Comparison of ENCODE assay signal across 23 cellular contexts in the genomic region with DNA sequence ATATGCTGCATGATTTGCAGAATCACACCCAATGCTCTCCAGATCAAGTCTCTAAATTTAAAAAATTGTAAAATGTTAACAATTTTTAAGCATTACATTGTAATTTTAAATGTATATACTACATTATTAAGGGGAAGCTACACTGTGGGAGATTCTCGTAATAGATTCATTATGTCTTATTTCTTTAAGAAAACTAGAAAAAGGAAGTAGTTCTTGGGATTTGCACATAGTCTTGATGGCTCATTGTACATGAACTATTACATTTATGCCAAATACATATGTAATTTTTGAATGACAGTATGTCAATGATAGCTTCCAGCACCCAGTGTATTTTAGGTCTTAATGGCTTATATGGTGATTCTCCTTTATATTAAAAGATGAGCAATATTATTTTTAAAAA.
"Had no signal": no experiment of that assay in that cellular context is flagged by ENCODE, and none has a peak within 500 bp of the region (broad histone marks: within the 10 kb centered on the region; RNA-seq: fewer than 3 reads in every experiment).

No MANE protein-coding gene starts in this region.

- H3K36me3 Mint-ChIP-seq: memory B cell had no signal

- H3K27ac ChIP-seq: foreskin keratinocyte, ovary, right lobe of liver, stomach, thoracic aorta, VCaP had no signal

- H3K4me3 Mint-ChIP-seq: activated naive CD4-positive, alpha-beta T cell treated with anti-CD3 and anti-CD28 coated beads for 36 hours; activated naive CD8-positive, alpha-beta T cell treated with anti-CD3 and anti-CD28 coated beads, Interleukin-2, amount 50 U/mL, for 24 hours; effector memory CD8-positive, alpha-beta T cell; memory B cell; nephron progenitor cell; T-helper 2 cell treated with Interferon-gamma antibody and Interleukin-4, amounts not matched to agents 5 μg/mL and 100 μg/mL, for 36 hours had no signal

- ATAC-seq: activated naive CD8-positive, alpha-beta T cell treated with anti-CD3 and anti-CD28 coated beads, Interleukin-2, amount 50 U/mL, for 24 hours; effector memory CD8-positive, alpha-beta T cell; foreskin keratinocyte; left ventricle myocardium superior; right lobe of liver had no signal

- H3K27me3 ChIP-seq: foreskin keratinocyte, ovary, right lobe of liver, stomach had no signal

- H3K9me3 Mint-ChIP-seq: activated naive CD4-positive, alpha-beta T cell treated with anti-CD3 and anti-CD28 coated beads for 36 hours; activated naive CD8-positive, alpha-beta T cell treated with anti-CD3 and anti-CD28 coated beads, Interleukin-2, amount 50 U/mL, for 24 hours; activated T-helper 2 cell treated with anti-CD3 and anti-CD28 coated beads, Interferon-gamma antibody, Interleukin-2, Interleukin-4, amounts not matched to agents 10 μg/mL and 5 μg/mL and 100 μg/mL, durations not matched to agents 14 hours and 24 hours and 36 hours; effector memory CD8-positive, alpha-beta T cell; memory B cell; nephron progenitor cell; T-helper 2 cell treated with Interferon-gamma antibody and Interleukin-4, amounts not matched to agents 5 μg/mL and 100 μg/mL, for 36 hours had no signal

- H3K9me3 ChIP-seq: ovary, right lobe of liver, stomach, thoracic aorta had no signal

- DNase-seq: activated CD4-positive, alpha-beta T cell treated with anti-CD3 and anti-CD28 coated beads for 1 hour; activated CD4-positive, alpha-beta T cell treated with anti-CD3 and anti-CD28 coated beads, Interleukin-2, amount 50 U/mL, for 4 hours; activated naive CD4-positive, alpha-beta T cell treated with anti-CD3 and anti-CD28 coated beads for 36 hours; activated naive CD8-positive, alpha-beta T cell treated with anti-CD3 and anti-CD28 coated beads, Interleukin-2, amount 50 U/mL, for 24 hours; activated T-cell treated with anti-CD3 and anti-CD28 coated beads for 4 hours; aorta; dermis blood vessel endothelial cell; effector memory CD8-positive, alpha-beta T cell; foreskin keratinocyte; glutamatergic neuron; kidney glomerular epithelial cell; left ventricle myocardium superior; nephron progenitor cell; ovary; right lobe of liver; stimulated activated CD4-positive, alpha-beta T cell treated with anti-CD3 and anti-CD28 coated beads, Interleukin-1b, Interleukin-23, amount 100 ng/mL, for 48 hours; stomach had no signal

- H3K4me1 Mint-ChIP-seq: memory B cell had no signal

- H3K36me3 ChIP-seq: ovary, right lobe of liver, stomach, thoracic aorta had no signal

- H3K4me3 ChIP-seq: ovary, right lobe of liver, stomach, thoracic aorta had no signal

- H3K4me1 ChIP-seq: right lobe of liver had no signal

- FAIRE-seq: bronchial epithelial cell had no signal

- H3K27ac Mint-ChIP-seq: activated naive CD4-positive, alpha-beta T cell treated with anti-CD3 and anti-CD28 coated beads for 36 hours; activated naive CD8-positive, alpha-beta T cell treated with anti-CD3 and anti-CD28 coated beads, Interleukin-2, amount 50 U/mL, for 24 hours; activated T-helper 2 cell treated with anti-CD3 and anti-CD28 coated beads, Interferon-gamma antibody, Interleukin-2, Interleukin-4, amounts not matched to agents 10 μg/mL and 5 μg/mL and 100 μg/mL, durations not matched to agents 14 hours and 24 hours and 36 hours; effector memory CD8-positive, alpha-beta T cell; memory B cell; nephron progenitor cell; T-helper 2 cell treated with Interferon-gamma antibody and Interleukin-4, amounts not matched to agents 5 μg/mL and 100 μg/mL, for 36 hours had no signal

- H3K27me3 Mint-ChIP-seq: activated naive CD8-positive, alpha-beta T cell treated with anti-CD3 and anti-CD28 coated beads, Interleukin-2, amount 50 U/mL, for 24 hours; effector memory CD8-positive, alpha-beta T cell; memory B cell had no signal
